1 cellular context compared by ENCODE assay signal in genomic region chr3:82741346-82741745, GRCh38.
TF ChIP-seq lines count a peak whose summit lies in the region.

No MANE protein-coding gene starts in this region.

TF ChIP-seq in HepG2, 621 proteins besides CTCF, POLR2A, EP300 and RAD21 (continued from another document):
- TF ChIP-seq NFIC (IDR thresholded peaks at IDR 0.05; ENCODE audit: low read length): no peak
- TF ChIP-seq ATAD3A (CRISPR knock-in tag; IDR thresholded peaks at IDR 0.05): no peak
- TF ChIP-seq MTERF4 (CRISPR knock-in tag; IDR thresholded peaks at IDR 0.05): no peak
